Comparison of ENCODE assay signal across 13 cellular contexts in genomic region chrX:21932277-21932996, GRCh38. TPM values are rescaled to one million over a fixed set of nuclear protein-coding genes. Genes with fewer than 3 reads are reported as not detected.
DNase-seq lines count a peak whose midpoint lies in the region; ATAC-seq, FAIRE-seq and TF ChIP-seq lines count a peak whose summit lies in the region.
"Had no signal": no experiment of that assay in that cellular context is flagged by ENCODE, and none has a peak within 500 bp of the region (broad histone marks: within the 10 kb centered on the region; RNA-seq: fewer than 3 reads in every experiment).

No MANE protein-coding gene starts in this region.

- peaks cover 10 to 12% of the 10 kb centered on the region in 2 donors for H3K9me3 Mint-ChIP-seq in activated naive CD4-positive, alpha-beta T cell treated with anti-CD3 and anti-CD28 coated beads, Interleukin-2, amount 50 U/mL, for 72 hours
- H3K9me3 Mint-ChIP-seq in activated naive CD4-positive, alpha-beta T cell treated with anti-CD3 and anti-CD28 coated beads, Interleukin-2, amount 10 ng/mL, durations not matched to agents 7 days and 5 days: no peaks in the 10 kb centered on the region
- H3K9me3 Mint-ChIP-seq in activated T-helper 1 cell treated with anti-CD3 and anti-CD28 coated beads, Interleukin-12 subunit alpha, Interleukin-12 subunit beta, Interleukin-2, Interleukin-4 antibody, amounts not matched to agents 30 ng/mL and 10 ng/mL and 1 ng/mL, durations not matched to agents 14 hours and 24 hours and 36 hours: peaks cover 10% of the 10 kb centered on the region
- H3K9me3 Mint-ChIP-seq: CD4-positive, alpha-beta T cell had no signal

- no peak for DNase-seq in activated naive CD4-positive, alpha-beta T cell treated with anti-CD3 and anti-CD28 coated beads, Interleukin-2, amount 50 U/mL, for 72 hours (ENCODE audit: low spot score in 2 of 2)
- no peak for DNase-seq in activated naive CD4-positive, alpha-beta T cell treated with anti-CD3 and anti-CD28 coated beads, Interleukin-2, amount 10 ng/mL, durations not matched to agents 7 days and 5 days
- DNase-seq in activated T-helper 1 cell treated with anti-CD3 and anti-CD28 coated beads, Interleukin-12 subunit alpha, Interleukin-12 subunit beta, Interleukin-2, Interleukin-4 antibody, amounts not matched to agents 30 ng/mL and 10 ng/mL and 1 ng/mL, durations not matched to agents 14 hours and 24 hours and 36 hours (ENCODE audit: low spot score): no peak
- DNase-seq in keratinocyte (ENCODE audit: low read depth, low spot score): no peak
- DNase-seq in upper lobe of right lung: no peak
- DNase-seq in DMS79 treated with DMSO at 0.1 percent for 48 hours (lab: John Stamatoyannopoulos, UW): no peak
- DNase-seq: activated CD4-positive, CD25-positive, alpha-beta regulatory T cell; CD4-positive, alpha-beta T cell; erythroblast; NCI-H1092 treated with DMSO at 0.1 percent for 48 hours had no signal

- H3K4me1 Mint-ChIP-seq in activated naive CD4-positive, alpha-beta T cell treated with anti-CD3 and anti-CD28 coated beads, Interleukin-2, amount 10 ng/mL, durations not matched to agents 7 days and 5 days: peaks cover 15% of the 10 kb centered on the region
- peaks cover 36% of the 10 kb centered on the region for H3K4me1 Mint-ChIP-seq in activated T-helper 1 cell treated with anti-CD3 and anti-CD28 coated beads, Interleukin-12 subunit alpha, Interleukin-12 subunit beta, Interleukin-2, Interleukin-4 antibody, amounts not matched to agents 30 ng/mL and 10 ng/mL and 1 ng/mL, durations not matched to agents 14 hours and 24 hours and 36 hours (ENCODE audit: low read depth)

- H3K27ac ChIP-seq in keratinocyte (ENCODE audit: control insufficient read depth, insufficient read depth, low read length) (peak overlapping the region; percentile 52), upper lobe of right lung (peak overlapping the region; percentile 17)

- peak overlapping the region; percentile 3 for H3K4me2 ChIP-seq in keratinocyte (ENCODE audit: control insufficient read depth, extremely low read depth, insufficient read depth, low read depth, low read length)

- TF ChIP-seq CTCF in keratinocyte (optimal IDR thresholded peaks at IDR 0.05 in 1 of 3, IDR thresholded peaks at IDR 0.05 in 1 of 3, conservative IDR thresholded peaks at IDR 0.05 in 1 of 3; ENCODE audit: extremely low read depth in 1 of 3, insufficient read depth in 2 of 3, low read length in 3 of 3) (no peak), upper lobe of right lung (IDR thresholded peaks at IDR 0.05) (no peak)

- H4K20me1 ChIP-seq in keratinocyte (ENCODE audit: control insufficient read depth, extremely low read depth, insufficient read depth, low read length): no peaks in the 10 kb centered on the region

- CTCF ChIA-PET in activated naive CD4-positive, alpha-beta T cell treated with anti-CD3 and anti-CD28 coated beads, Interleukin-2, amount 10 ng/mL, durations not matched to agents 7 days and 5 days (lab: Charles Lee): no interaction called here

- H3K4me1 ChIP-seq in keratinocyte (ENCODE audit: control insufficient read depth, extremely low read depth, insufficient read depth, low read length) (peaks cover 33% of the 10 kb centered on the region), upper lobe of right lung (no peaks in the 10 kb centered on the region)

- H2AFZ ChIP-seq in keratinocyte (ENCODE audit: control insufficient read depth, low read length): peak overlapping the region; percentile 81

- no peaks in the 10 kb centered on the region for H3K9me1 ChIP-seq in keratinocyte (ENCODE audit: control insufficient read depth, extremely low read depth, insufficient read depth, low read length)

- dilution Hi-C loops in keratinocyte (cut with MboI; ENCODE audit: extremely low pct_ligation_motif_present, low sequenced_read_pairs): no loop called here

- peak overlapping the region in 1 of 2 donors; percentile 44 for H3K27ac Mint-ChIP-seq in activated naive CD4-positive, alpha-beta T cell treated with anti-CD3 and anti-CD28 coated beads, Interleukin-2, amount 50 U/mL, for 72 hours
- H3K27ac Mint-ChIP-seq in activated naive CD4-positive, alpha-beta T cell treated with anti-CD3 and anti-CD28 coated beads, Interleukin-2, amount 10 ng/mL, durations not matched to agents 7 days and 5 days: no peak overlapping the region
- peak overlapping the region; percentile 14 for H3K27ac Mint-ChIP-seq in activated T-helper 1 cell treated with anti-CD3 and anti-CD28 coated beads, Interleukin-12 subunit alpha, Interleukin-12 subunit beta, Interleukin-2, Interleukin-4 antibody, amounts not matched to agents 30 ng/mL and 10 ng/mL and 1 ng/mL, durations not matched to agents 14 hours and 24 hours and 36 hours
- H3K27ac Mint-ChIP-seq: CD4-positive, alpha-beta T cell had no signal

- H3K4me3 ChIP-seq in keratinocyte (ENCODE audit: control insufficient read depth in 2 of 3, extremely low read depth in 1 of 3, insufficient read depth in 2 of 3, low read depth in 1 of 3, low read length in 3 of 3) (no peak overlapping the region), upper lobe of right lung (no peak overlapping the region)
- H3K4me3 ChIP-seq: skin epidermis had no signal

- intact Hi-C loops in activated T-helper 1 cell treated with anti-CD3 and anti-CD28 coated beads, Interleukin-12 subunit alpha, Interleukin-12 subunit beta, Interleukin-2, Interleukin-4 antibody, amounts not matched to agents 30 ng/mL and 10 ng/mL and 1 ng/mL, durations not matched to agents 14 hours and 24 hours and 36 hours (cut with micrococcal nuclease): no loop called here
- intact Hi-C loops in upper lobe of right lung (cut with DNase I): no loop called here

- peak; percentile 67 to 82 for ATAC-seq in activated naive CD4-positive, alpha-beta T cell treated with anti-CD3 and anti-CD28 coated beads, Interleukin-2, amount 50 U/mL, for 72 hours
- ATAC-seq in upper lobe of right lung (peak; percentile 46), GM21528 (IDR thresholded peaks at IDR 0.05; ENCODE audit: low FRiP score, unreplicated experiment) (no peak), HG03045 (IDR thresholded peaks at IDR 0.05; ENCODE audit: unreplicated experiment) (no peak)

- no peak overlapping the region for H3K4me3 Mint-ChIP-seq in activated naive CD4-positive, alpha-beta T cell treated with anti-CD3 and anti-CD28 coated beads, Interleukin-2, amount 10 ng/mL, durations not matched to agents 7 days and 5 days
- no peak overlapping the region for H3K4me3 Mint-ChIP-seq in activated T-helper 1 cell treated with anti-CD3 and anti-CD28 coated beads, Interleukin-12 subunit alpha, Interleukin-12 subunit beta, Interleukin-2, Interleukin-4 antibody, amounts not matched to agents 30 ng/mL and 10 ng/mL and 1 ng/mL, durations not matched to agents 14 hours and 24 hours and 36 hours
- H3K4me3 Mint-ChIP-seq: CD4-positive, alpha-beta T cell had no signal

- no peaks in the 10 kb centered on the region for H3K27me3 Mint-ChIP-seq in activated naive CD4-positive, alpha-beta T cell treated with anti-CD3 and anti-CD28 coated beads, Interleukin-2, amount 10 ng/mL, durations not matched to agents 7 days and 5 days
- H3K27me3 Mint-ChIP-seq in activated T-helper 1 cell treated with anti-CD3 and anti-CD28 coated beads, Interleukin-12 subunit alpha, Interleukin-12 subunit beta, Interleukin-2, Interleukin-4 antibody, amounts not matched to agents 30 ng/mL and 10 ng/mL and 1 ng/mL, durations not matched to agents 14 hours and 24 hours and 36 hours (ENCODE audit: insufficient read depth): no peaks in the 10 kb centered on the region
- H3K27me3 Mint-ChIP-seq: CD4-positive, alpha-beta T cell had no signal

- H3K79me2 ChIP-seq in keratinocyte (ENCODE audit: control insufficient read depth, insufficient read depth, low read length): no peaks in the 10 kb centered on the region

- peak overlapping the region; percentile 41 for H3K9ac ChIP-seq in keratinocyte (ENCODE audit: control insufficient read depth, extremely low read depth, insufficient read depth, low read length)

- H3K9me3 ChIP-seq in keratinocyte (ENCODE audit: control insufficient read depth, low read depth, low read length): no peaks in the 10 kb centered on the region
- no peaks in the 10 kb centered on the region for H3K9me3 ChIP-seq in upper lobe of right lung

- H3K27me3 ChIP-seq in keratinocyte (ENCODE audit: control insufficient read depth, extremely low read depth, insufficient read depth, low read length) (no peaks in the 10 kb centered on the region), upper lobe of right lung (no peaks in the 10 kb centered on the region)

- H3K36me3 ChIP-seq in keratinocyte (ENCODE audit: control insufficient read depth in 2 of 2, extremely low read depth in 1 of 2, insufficient read depth in 2 of 2, low read length in 2 of 2): no peaks in the 10 kb centered on the region
- no peaks in the 10 kb centered on the region for H3K36me3 ChIP-seq in upper lobe of right lung

- peak; percentile 90 for FAIRE-seq in keratinocyte (lab: Jason Lieb, UNC)

- peaks cover 9 to 12% of the 10 kb centered on the region in 2 donors for H3K36me3 Mint-ChIP-seq in activated naive CD4-positive, alpha-beta T cell treated with anti-CD3 and anti-CD28 coated beads, Interleukin-2, amount 50 U/mL, for 72 hours
- peaks cover 10% of the 10 kb centered on the region for H3K36me3 Mint-ChIP-seq in activated naive CD4-positive, alpha-beta T cell treated with anti-CD3 and anti-CD28 coated beads, Interleukin-2, amount 10 ng/mL, durations not matched to agents 7 days and 5 days
- H3K36me3 Mint-ChIP-seq in activated T-helper 1 cell treated with anti-CD3 and anti-CD28 coated beads, Interleukin-12 subunit alpha, Interleukin-12 subunit beta, Interleukin-2, Interleukin-4 antibody, amounts not matched to agents 30 ng/mL and 10 ng/mL and 1 ng/mL, durations not matched to agents 14 hours and 24 hours and 36 hours (ENCODE audit: low read depth): peaks cover 6% of the 10 kb centered on the region

RNA-seq across cellular contexts. Expression of gene SMS, which starts 8.1 kb away (rescaled TPM):
- total RNA-seq in activated naive CD4-positive, alpha-beta T cell treated with anti-CD3 and anti-CD28 coated beads, Interleukin-2, amount 50 U/mL, for 72 hours: 100 to 1,000 TPM in 1 of 2 donors, 10 to 100 TPM in 1; 38.0 to 105 TPM
- 144 and 145 TPM in 2 replicates for total RNA-seq in activated T-helper 1 cell treated with anti-CD3 and anti-CD28 coated beads, Interleukin-12 subunit alpha, Interleukin-12 subunit beta, Interleukin-2, Interleukin-4 antibody, amounts not matched to agents 30 ng/mL and 10 ng/mL and 1 ng/mL, durations not matched to agents 14 hours and 24 hours and 36 hours
- polyA plus RNA-seq in keratinocyte: 59.1 to 142 TPM (median 127 TPM) in 3 replicates
- polyA plus RNA-seq in keratinocyte (2011; ENCODE audit: low read depth): 209 TPM
- 100 and 144 TPM in 2 replicates for polyA plus RNA-seq in keratinocyte (2011; cell fraction: cytosol; rRNA removed)
- polyA plus RNA-seq in keratinocyte (2011; cell fraction: nucleus; rRNA removed): 33.2 and 48.1 TPM in 2 replicates
- polyA plus RNA-seq in keratinocyte (2012; ENCODE audit: low replicate concordance): 76.6 and 160 TPM in 2 replicates
- 31.1 to 65.7 TPM (median 38.3 TPM) in 3 replicates for polyA minus RNA-seq in keratinocyte
- 119 TPM for polyA minus RNA-seq in keratinocyte (2011; cell fraction: cytosol; rRNA and poly(A)+ RNA removed)
- 15.2 and 25.1 TPM in 2 replicates for polyA minus RNA-seq in keratinocyte (2011; cell fraction: nucleus; rRNA and poly(A)+ RNA removed)
- 53.4 TPM for total RNA-seq in upper lobe of right lung

Comparison
In these comparisons a context has a peak if more than half of its experiments do, and no peak if none do; other contexts are left out.
1. ATAC-seq: peak in activated naive CD4-positive, alpha-beta T cell treated with anti-CD3 and anti-CD28 coated beads, Interleukin-2, amount 50 U/mL, for 72 hours (2 of 2) and upper lobe of right lung (single experiment); none in GM21528 (single experiment) and HG03045 (single experiment).